Comparison of ENCODE assay signal across 19 cellular contexts in the genomic region with DNA sequence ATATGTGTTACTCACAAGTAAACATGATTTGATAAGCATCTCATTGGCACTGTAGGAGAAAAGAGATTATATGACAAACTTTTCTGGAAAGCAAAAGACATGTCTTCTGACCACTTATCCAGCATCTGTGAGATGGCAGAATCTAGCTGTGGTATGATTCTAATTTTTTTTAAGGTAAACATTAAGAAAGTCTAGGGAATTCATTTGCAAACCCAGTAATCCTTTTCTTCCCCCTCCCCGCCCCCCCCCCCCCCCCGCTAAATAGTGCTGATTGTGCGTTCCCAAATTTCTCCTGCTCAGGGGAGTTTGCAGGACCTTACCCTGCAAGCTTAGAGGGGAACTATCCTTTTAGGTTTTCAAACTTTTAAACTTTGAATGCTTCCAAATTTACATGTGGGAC.
"Had no signal": no experiment of that assay in that cellular context is flagged by ENCODE, and none has a peak within 500 bp of the region (broad histone marks: within the 10 kb centered on the region; RNA-seq: fewer than 3 reads in every experiment).

No MANE protein-coding gene starts in this region.

- H3K9me3 ChIP-seq: left lung, lower lobe of right lung, ovary, right atrium auricular region, spleen, tibial nerve, uterus had no signal

- H3K36me3 ChIP-seq: ovary, uterus had no signal

- DNase-seq: hypothalamus; immature natural killer cell; kidney; left colon; left lung; lower lobe of right lung; mesendoderm; naive B cell; ovary; spleen; stimulated activated CD4-positive, alpha-beta T cell treated with anti-CD3 and anti-CD28 coated beads, Interleukin-4, amount 100 ng/mL, for 24 hours; stimulated activated CD8-positive, alpha-beta memory T cell treated with anti-CD3 and anti-CD28 coated beads, Interleukin-4, amount 100 ng/mL, for 48 hours; stimulated activated naive CD4-positive, alpha-beta T cell treated with Interleukin-2 at 50 U/mL for 16 hours; stimulated activated naive CD8-positive, alpha-beta T cell treated with anti-CD3 and anti-CD28 coated beads, Interleukin-15, amount 100 ng/mL, for 72 hours; substantia nigra; uterus had no signal

- H3K27me3 ChIP-seq: left lung, ovary, right atrium auricular region, spleen, tibial nerve, uterus had no signal

- H3K4me3 ChIP-seq: left lung, lower lobe of right lung, ovary, right atrium auricular region, skin epidermis, spleen, tibial nerve, uterus had no signal

- H3K27ac ChIP-seq: left lung, lower lobe of right lung, ovary, right atrium auricular region, skin epidermis, spleen, uterus had no signal

- H3K4me1 ChIP-seq: left lung, lower lobe of right lung, right atrium auricular region, uterus had no signal
